In the genomic region with DNA sequence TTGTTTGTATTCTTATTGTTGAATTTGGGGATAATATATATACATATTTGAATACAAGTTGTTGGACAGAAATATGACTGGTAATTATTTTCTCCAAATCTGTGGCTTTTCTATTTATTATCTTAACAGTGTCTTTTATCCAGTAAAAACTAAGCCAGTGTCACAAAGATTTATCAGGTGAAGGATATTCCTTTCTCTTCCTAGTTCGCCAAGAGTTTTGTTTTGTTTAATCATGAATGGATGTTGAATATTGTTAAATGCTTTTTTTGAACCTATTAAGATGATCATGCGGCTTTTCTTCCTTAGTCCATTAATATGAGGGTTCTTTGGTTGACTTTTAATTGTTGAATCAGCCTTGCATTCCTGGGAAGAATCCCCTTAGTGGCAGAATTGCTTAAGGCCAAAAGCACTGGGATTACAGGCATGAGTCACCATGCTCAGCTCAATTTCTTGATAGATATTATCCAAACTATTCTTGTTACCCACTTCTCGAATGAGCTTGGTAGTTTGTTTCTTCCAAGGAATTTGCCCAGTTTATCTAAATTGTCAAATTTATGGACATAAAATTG, we compare ENCODE assay signal across 1 cellular context.
TF ChIP-seq lines count a peak whose summit lies in the region.

No MANE protein-coding gene starts in this region.

TF ChIP-seq in SK-N-SH, 30 proteins besides CTCF, POLR2A, EP300 and RAD21:
- TF ChIP-seq FOSL2 (IDR thresholded peaks at IDR 0.05; ENCODE audit: borderline replicate concordance, low read depth) (peak; percentile 63; the same call in 1 of the 2 replicates), TCF12 (IDR thresholded peaks at IDR 0.05) (0 out of 2 replicates have a peak, but pooled peaks have one; percentile 16), RXRA (IDR thresholded peaks at IDR 0.05; ENCODE audit: borderline replicate concordance, low read depth) (no peak), JUND (IDR thresholded peaks at IDR 0.05) (peak; percentile 44; the same call in 1 of the 2 replicates)
